ENCODE assay signal across 17 cellular contexts in genomic region chr18:63088262-63088661, GRCh38.
"Had no signal": no experiment of that assay in that cellular context is flagged by ENCODE, and none has a peak within 500 bp of the region (broad histone marks: within the 10 kb centered on the region; RNA-seq: fewer than 3 reads in every experiment).

No MANE protein-coding gene starts in this region.

- H3K27ac ChIP-seq: prostate gland, thyroid gland had no signal

- H3K4me1 Mint-ChIP-seq: activated T-helper 17 cell treated with anti-CD3 and anti-CD28 coated beads, Interleukin-2, amount 50 U/mL, for 72 hours; naive B cell had no signal

- DNase-seq: activated T-cell treated with anti-CD3 and anti-CD28 coated beads, Interleukin-2, amount 50 U/mL, for 1 hour; aorta; effector CD4-positive, alpha-beta T cell; erythroblast; foreskin fibroblast; left cardiac atrium; naive B cell; stimulated activated CD4-positive, alpha-beta T cell treated with anti-CD3 and anti-CD28 coated beads, Interleukin-4, amount 100 ng/mL, for 24 hours; stimulated activated naive CD8-positive, alpha-beta T cell treated with anti-CD3 and anti-CD28 coated beads, Interleukin-15, Interleukin-2, amounts not matched to agents 100 U/mL and 50 U/mL, for 24 hours; T-helper 1 cell; thyroid gland had no signal

- H3K9me3 ChIP-seq: prostate gland, thyroid gland had no signal

- H3K36me3 Mint-ChIP-seq: activated naive CD4-positive, alpha-beta T cell treated with anti-CD3 and anti-CD28 coated beads, Interleukin-2, amount 50 U/mL, for 72 hours; brain; naive B cell had no signal

- H3K4me3 ChIP-seq: prostate gland, thyroid gland had no signal

- ATAC-seq: activated naive CD4-positive, alpha-beta T cell treated with anti-CD3 and anti-CD28 coated beads, Interleukin-2, amount 50 U/mL, for 72 hours; activated T-helper 17 cell treated with anti-CD3 and anti-CD28 coated beads, Interleukin-2, amount 50 U/mL, for 72 hours; stimulated activated naive CD8-positive, alpha-beta T cell treated with anti-CD3 and anti-CD28 coated beads, Interleukin-15, Interleukin-2, amounts not matched to agents 100 U/mL and 50 U/mL, for 24 hours had no signal

- H3K27ac Mint-ChIP-seq: activated naive CD4-positive, alpha-beta T cell treated with anti-CD3 and anti-CD28 coated beads, Interleukin-2, amount 50 U/mL, for 72 hours; activated T-helper 17 cell treated with anti-CD3 and anti-CD28 coated beads, Interleukin-2, amount 50 U/mL, for 72 hours; brain; dendritic cell treated with granulocyte-macrophage colony-stimulating factor and Interleukin-4, amounts not matched to agents 40 ng/mL and 50 ng/mL, for 4 days had no signal

- H3K27me3 Mint-ChIP-seq: brain; dendritic cell treated with granulocyte-macrophage colony-stimulating factor and Interleukin-4, amounts not matched to agents 40 ng/mL and 50 ng/mL, for 4 days had no signal

- H3K9me3 Mint-ChIP-seq: activated naive CD4-positive, alpha-beta T cell treated with anti-CD3 and anti-CD28 coated beads, Interleukin-2, amount 50 U/mL, for 72 hours; activated T-helper 17 cell treated with anti-CD3 and anti-CD28 coated beads, Interleukin-2, amount 50 U/mL, for 72 hours; brain; dendritic cell treated with granulocyte-macrophage colony-stimulating factor and Interleukin-4, amounts not matched to agents 40 ng/mL and 50 ng/mL, for 4 days; naive B cell; neural crest cell had no signal

- H3K36me3 ChIP-seq: prostate gland, thyroid gland had no signal

- H3K4me3 Mint-ChIP-seq: activated T-helper 17 cell treated with anti-CD3 and anti-CD28 coated beads, Interleukin-2, amount 50 U/mL, for 72 hours; brain; dendritic cell treated with granulocyte-macrophage colony-stimulating factor and Interleukin-4, amounts not matched to agents 40 ng/mL and 50 ng/mL, for 4 days; naive B cell; neural crest cell had no signal

- H3K4me1 ChIP-seq: prostate gland, thyroid gland had no signal

- H3K27me3 ChIP-seq: thyroid gland had no signal
